Comparison of ENCODE assay signal across 15 cellular contexts in genomic region chr5:172164773-172165212, GRCh38. TPM values are rescaled to one million over a fixed set of nuclear protein-coding genes. Genes with fewer than 3 reads are reported as not detected.
DNase-seq lines count a peak whose midpoint lies in the region; ATAC-seq and TF ChIP-seq lines count a peak whose summit lies in the region.
"Had no signal": no experiment of that assay in that cellular context is flagged by ENCODE, and none has a peak within 500 bp of the region (broad histone marks: within the 10 kb centered on the region; RNA-seq: fewer than 3 reads in every experiment).

No MANE protein-coding gene starts in this region.

- H3K4me3 Mint-ChIP-seq in stimulated activated naive B cell treated with anti-CD40 and anti-IgM and Interleukin-4, amounts not matched to agents 10 μg/mL and 1 μg/mL and 100 μg/mL, for 72 hours = no peak overlapping the region

- H3F3A ChIP-seq in OCI-LY1 (ENCODE audit: insufficient read depth, low read length) = no peaks in the 10 kb centered on the region

- no peak for TF ChIP-seq CTCF in OCI-LY1 (IDR thresholded peaks at IDR 0.05; ENCODE audit: low read length)
- no peak for TF ChIP-seq CTCF in vagina (IDR thresholded peaks at IDR 0.05)

- H3K27me3 ChIP-seq in OCI-LY1 (ENCODE audit: insufficient read depth, low read length) (no peaks in the 10 kb centered on the region), vagina (no peaks in the 10 kb centered on the region)
- H3K27me3 ChIP-seq in effector memory CD4-positive, alpha-beta T cell (replicated peaks; ENCODE audit: control insufficient read depth, insufficient read depth, low read length, poor library complexity, severe bottlenecking) = no peaks in the 10 kb centered on the region
- H3K27me3 ChIP-seq: upper lobe of right lung had no signal

- H3K4me1 ChIP-seq in OCI-LY1 (ENCODE audit: insufficient read depth, low read length, severe bottlenecking) (peaks cover 47% of the 10 kb centered on the region), vagina (no peaks in the 10 kb centered on the region)
- peaks cover 64% of the 10 kb centered on the region for H3K4me1 ChIP-seq in effector memory CD4-positive, alpha-beta T cell (ENCODE audit: control insufficient read depth, insufficient read depth, low read length, poor library complexity, severe bottlenecking)

- no peak for ATAC-seq in stimulated activated naive B cell treated with anti-CD40 and anti-IgM and Interleukin-4, amounts not matched to agents 10 μg/mL and 1 μg/mL and 100 μg/mL, for 72 hours (replicated peaks)
- ATAC-seq in GM21737 (IDR thresholded peaks at IDR 0.05; ENCODE audit: unreplicated experiment) = no peak
- ATAC-seq in HG03095 (IDR thresholded peaks at IDR 0.05; ENCODE audit: unreplicated experiment) = no peak
- ATAC-seq: upper lobe of right lung had no signal

- H3K9ac ChIP-seq in OCI-LY1 (ENCODE audit: low read length) = no peak overlapping the region

- no peaks in the 10 kb centered on the region for H3K9me3 ChIP-seq in OCI-LY1 (ENCODE audit: low read length)
- no peaks in the 10 kb centered on the region for H3K9me3 ChIP-seq in effector memory CD4-positive, alpha-beta T cell (ENCODE audit: control insufficient read depth, low read length)
- no peaks in the 10 kb centered on the region for H3K9me3 ChIP-seq in vagina
- H3K9me3 ChIP-seq: upper lobe of right lung had no signal

- no peaks in the 10 kb centered on the region for H4K20me1 ChIP-seq in OCI-LY1 (ENCODE audit: insufficient read depth, low read length)

- no peaks in the 10 kb centered on the region for H3K9me2 ChIP-seq in OCI-LY1 (ENCODE audit: low read depth, low read length)

- DNase-seq in effector memory CD4-positive, alpha-beta T cell = no peak
- peak; percentile 64 for DNase-seq in medulla oblongata (ENCODE audit: extremely low spot score)
- no peak for DNase-seq in stimulated activated naive B cell treated with anti-CD40 and anti-IgM and Interleukin-4, amounts not matched to agents 10 μg/mL and 1 μg/mL and 100 μg/mL, for 72 hours
- no peak for DNase-seq in DMS153 treated with DMSO at 0.1 percent for 48 hours (lab: John Stamatoyannopoulos, UW; ENCODE audit: unreplicated experiment)
- no peak for DNase-seq in vagina (ENCODE audit: extremely low spot score in 2 of 2)
- DNase-seq: activated CD4-positive, CD25-positive, alpha-beta regulatory T cell treated with anti-CD3 and anti-CD28 coated beads, Interleukin-2, amount 50 U/mL, for 72 hours; activated effector memory CD4-positive, alpha-beta T cell treated with anti-CD3 and anti-CD28 coated beads, Interleukin-2, amount 50 U/mL, for 16 hours; effector CD4-positive, alpha-beta T cell; SHP77; upper lobe of right lung had no signal

- no peak for TF ChIP-seq POLR2A in vagina (IDR thresholded peaks at IDR 0.05)

- no peak overlapping the region for H2AFZ ChIP-seq in OCI-LY1 (ENCODE audit: low read length)

- H3K36me3 ChIP-seq in OCI-LY1 (ENCODE audit: insufficient read depth, low read length) (peaks cover 5% of the 10 kb centered on the region; the same call in 1 of the 2 replicates), vagina (no peaks in the 10 kb centered on the region)
- peaks cover 17% of the 10 kb centered on the region for H3K36me3 ChIP-seq in effector memory CD4-positive, alpha-beta T cell (ENCODE audit: control insufficient read depth, insufficient read depth, low read length)
- H3K36me3 ChIP-seq: upper lobe of right lung had no signal

- peaks cover 30 to 41% of the 10 kb centered on the region in 2 donors for H3K36me3 Mint-ChIP-seq in stimulated activated naive B cell treated with anti-CD40 and anti-IgM and Interleukin-4, amounts not matched to agents 10 μg/mL and 1 μg/mL and 100 μg/mL, for 72 hours

- peak overlapping the region; percentile 57 for H3K27ac ChIP-seq in OCI-LY1 (ENCODE audit: low read depth, low read length, poor library complexity, severe bottlenecking)
- peak overlapping the region; percentile 7 for H3K27ac ChIP-seq in effector memory CD4-positive, alpha-beta T cell (ENCODE audit: insufficient read depth, low read length, poor library complexity, severe bottlenecking)
- no peak overlapping the region for H3K27ac ChIP-seq in vagina
- H3K27ac ChIP-seq: upper lobe of right lung had no signal

- no peaks in the 10 kb centered on the region for H3K9me3 Mint-ChIP-seq in stimulated activated naive B cell treated with anti-CD40 and anti-IgM and Interleukin-4, amounts not matched to agents 10 μg/mL and 1 μg/mL and 100 μg/mL, for 72 hours

- H3K4me3 ChIP-seq in OCI-LY1 (ENCODE audit: low read depth, low read length, poor library complexity, severe bottlenecking) (no peak overlapping the region), vagina (no peak overlapping the region)
- no peak overlapping the region for H3K4me3 ChIP-seq in effector memory CD4-positive, alpha-beta T cell (ENCODE audit: insufficient read depth, low read depth, low read length, poor library complexity, severe bottlenecking)
- H3K4me3 ChIP-seq: upper lobe of right lung had no signal

- H3K4me2 ChIP-seq in OCI-LY1 (ENCODE audit: low read length) = 0 out of 2 replicates have a peak overlapping the region, but pooled peaks have one; percentile 5

- peak overlapping the region; percentile 76 for H3K27ac Mint-ChIP-seq in stimulated activated naive B cell treated with anti-CD40 and anti-IgM and Interleukin-4, amounts not matched to agents 10 μg/mL and 1 μg/mL and 100 μg/mL, for 72 hours

- H3K27me3 Mint-ChIP-seq in stimulated activated naive B cell treated with anti-CD40 and anti-IgM and Interleukin-4, amounts not matched to agents 10 μg/mL and 1 μg/mL and 100 μg/mL, for 72 hours = no peaks in the 10 kb centered on the region

- peaks cover 45 to 92% of the 10 kb centered on the region in 2 donors for H3K4me1 Mint-ChIP-seq in stimulated activated naive B cell treated with anti-CD40 and anti-IgM and Interleukin-4, amounts not matched to agents 10 μg/mL and 1 μg/mL and 100 μg/mL, for 72 hours

- H3K79me2 ChIP-seq in OCI-LY1 (ENCODE audit: insufficient read depth, low read length) = 0 out of 2 replicates have a peak, but pooled peaks cover 6% of the 10 kb centered on the region

- intact Hi-C loops in vagina (cut with DNase I) = no loop called here

RNA-seq across cellular contexts. Expression of gene STK10, which starts 23.2 kb away (rescaled TPM):
- 33.9 TPM for total RNA-seq in vagina

RNA-seq across cellular contexts. Expression of gene EFCAB9, which starts 29.2 kb away (rescaled TPM):
- not detected for total RNA-seq in vagina
- total RNA-seq: Daoy, omental fat pad, upper lobe of right lung had no signal
